8 cellular contexts compared by ENCODE assay signal in genomic region chr17:28718990-28719433, GRCh38. TPM values are rescaled to one million over a fixed set of nuclear protein-coding genes. Genes with fewer than 3 reads are reported as not detected.
DNase-seq lines count a peak whose midpoint lies in the region; ATAC-seq and TF ChIP-seq lines count a peak whose summit lies in the region.

No MANE protein-coding gene starts in this region.

- H3F3A ChIP-seq in MM.1S (ENCODE audit: insufficient read depth, low read length), result peaks cover 43% of the 10 kb centered on the region

- H2AFZ ChIP-seq in DND-41 (ENCODE audit: low read depth, low read length) (peak overlapping the region; percentile 72), MM.1S (ENCODE audit: low read length) (peak overlapping the region; percentile 67)

- H3K9ac ChIP-seq in DND-41 (ENCODE audit: low read depth, low read length) (peak overlapping the region; percentile 95), MM.1S (ENCODE audit: low read length) (peak overlapping the region; percentile 99)

- ATAC-seq in DND-41 (ENCODE audit: insufficient read depth, low read depth) (no peak), left colon (no peak)

- H3K4me3 Mint-ChIP-seq in endothelial cell (ENCODE audit: unreplicated experiment), result peak overlapping the region; percentile 98

- H3K9me2 ChIP-seq in MM.1S (replicated peaks; ENCODE audit: insufficient read depth, low read length), result no peaks in the 10 kb centered on the region

- H3K4me2 ChIP-seq in DND-41 (ENCODE audit: insufficient read depth, low read length), result peak overlapping the region; percentile 71
- H3K4me2 ChIP-seq in MM.1S (ENCODE audit: low read depth, low read length), result peak overlapping the region; percentile 69

- H4K20me1 ChIP-seq in DND-41 (ENCODE audit: insufficient read depth, low read length), result peaks cover 38% of the 10 kb centered on the region
- H4K20me1 ChIP-seq in MM.1S (ENCODE audit: insufficient read depth, low read length), result 0 out of 2 replicates have a peak, but pooled peaks cover 10% of the 10 kb centered on the region

- peaks cover 35% of the 10 kb centered on the region for H3K4me1 Mint-ChIP-seq in endothelial cell (ENCODE audit: unreplicated experiment)

- intact Hi-C loops in ovary (cut with DNase I) (loop anchor here in 1 of 4 donors (5.0 kb wide), 1 partner anchor 57 kb away; the partner anchor contains the start of genes SDF2 and SUPT6H), left colon (cut with DNase I, micrococcal nuclease) (no loop called here)

- peak overlapping the region; percentile 91 for H3K27ac Mint-ChIP-seq in endothelial cell (ENCODE audit: unreplicated experiment)

- TF ChIP-seq CTCF in DND-41 (IDR thresholded peaks at IDR 0.05; ENCODE audit: borderline replicate concordance, extremely low read depth, low read length, poor library complexity, severe bottlenecking) (no peak), MM.1S (IDR thresholded peaks at IDR 0.05; ENCODE audit: low read length) (no peak), endothelial cell (IDR thresholded peaks at IDR 0.05; ENCODE audit: unreplicated experiment) (no peak), ovary (IDR thresholded peaks at IDR 0.05) (no peak)

- peaks cover 24% of the 10 kb centered on the region for H3K27me3 Mint-ChIP-seq in endothelial cell (ENCODE audit: unreplicated experiment)

- H3K9me3 Mint-ChIP-seq in endothelial cell (ENCODE audit: unreplicated experiment), result no peaks in the 10 kb centered on the region

- DNase-seq in DND-41 (no peak), MM.1S (no peak), endothelial cell (ENCODE audit: low spot score) (peak; percentile 20), ovary (peak in 1 of 5 donors; percentile 64), left colon (no peak), NCI-H1092 treated with DMSO at 0.1 percent for 48 hours (lab: John Stamatoyannopoulos, UW) (no peak)
- DNase-seq in activated effector memory CD4-positive, alpha-beta T cell treated with Interleukin-2 at 50 U/mL for 16 hours, result no peak
- no peak for DNase-seq in activated CD4-positive, alpha-beta T cell treated with anti-CD3 and anti-CD28 coated beads, Interleukin-2, amount 50 U/mL, for 48 hours

- H3K79me2 ChIP-seq in DND-41 (ENCODE audit: insufficient read depth, low read length), result peaks cover 45% of the 10 kb centered on the region
- peaks cover 39% of the 10 kb centered on the region for H3K79me2 ChIP-seq in MM.1S (ENCODE audit: low read length)

- H3K27me3 ChIP-seq in DND-41 (ENCODE audit: insufficient read depth, low read length, poor library complexity) (no peaks in the 10 kb centered on the region), MM.1S (replicated peaks; ENCODE audit: insufficient read depth, low read length) (peaks cover 46% of the 10 kb centered on the region), ovary (no peaks in the 10 kb centered on the region)

- no peaks in the 10 kb centered on the region for H3K9me3 ChIP-seq in DND-41 (ENCODE audit: insufficient read depth, low read length, severe bottlenecking)
- no peaks in the 10 kb centered on the region for H3K9me3 ChIP-seq in MM.1S (replicated peaks; ENCODE audit: insufficient read depth, low read length)
- no peaks in the 10 kb centered on the region for H3K9me3 ChIP-seq in ovary

- H3K36me3 ChIP-seq in DND-41 (ENCODE audit: insufficient read depth, low read length), result peaks cover 41% of the 10 kb centered on the region
- H3K36me3 ChIP-seq in MM.1S (replicated peaks; ENCODE audit: insufficient read depth, low read length), result peaks cover 11% of the 10 kb centered on the region; the same call in 1 of the 2 replicates
- H3K36me3 ChIP-seq in ovary, result no peaks in the 10 kb centered on the region

- 21 to 30% (median 22%) methylated on average over 19 of the region's 19 CpGs for WGBS in ovary, 3 donors

- peaks cover 39% of the 10 kb centered on the region for H3K36me3 Mint-ChIP-seq in endothelial cell (ENCODE audit: low read depth, unreplicated experiment)

- H3K27ac ChIP-seq in DND-41 (ENCODE audit: low read length) (peak overlapping the region; percentile 96), MM.1S (ENCODE audit: low read length) (peak overlapping the region; percentile 73; the same call in 1 of the 2 replicates), ovary (peak overlapping the region; percentile 68 to 97)

- H3K4me1 ChIP-seq in DND-41 (ENCODE audit: insufficient read depth, low read length), result peaks cover 40% of the 10 kb centered on the region
- no peaks in the 10 kb centered on the region; the same call in 1 of the 2 replicates for H3K4me1 ChIP-seq in MM.1S (ENCODE audit: low read length)
- H3K4me1 ChIP-seq in ovary (ENCODE audit: insufficient read depth), result peaks cover 15% of the 10 kb centered on the region

- TF ChIP-seq EP300 in ovary (IDR thresholded peaks at IDR 0.05), result no peak

- peak overlapping the region; percentile 33 to 91; a peak in 3 of 4 replicates for H3K4me3 ChIP-seq in DND-41 (ENCODE audit: low read depth in 1 of 2, low read length in 2 of 2)
- H3K4me3 ChIP-seq in MM.1S (ENCODE audit: low read length), result peak overlapping the region; percentile 92
- H3K4me3 ChIP-seq in ovary, result peak overlapping the region; percentile 71

- no peak for TF ChIP-seq POLR2A in ovary (IDR thresholded peaks at IDR 0.05)

RNA-seq across cellular contexts. Expression of gene RPL23A, which starts 0.8 kb away (rescaled TPM):
- total RNA-seq in endothelial cell (ENCODE audit: unreplicated experiment), result 1,525 TPM
- 1,000 to 10,000 TPM; 1,369 to 3,979 (median 2,659) TPM for total RNA-seq in ovary
- 1,000 to 10,000 TPM; 2,997 to 3,153 TPM for polyA plus RNA-seq in ovary
- 1,000 to 10,000 TPM; 1,131 to 1,234 TPM for total RNA-seq in left colon

RNA-seq across cellular contexts. Expression of gene RAB34, which starts 1.3 kb away (rescaled TPM):
- total RNA-seq in endothelial cell (ENCODE audit: unreplicated experiment) (72.0 TPM), ovary (100 to 1,000 TPM; 149 to 222 (median 169) TPM), left colon (10 to 100 TPM in 1 of 2 donors, 1 to 10 TPM in 1; 6.9 to 17.4 TPM)
- polyA plus RNA-seq in ovary, result 100 to 1,000 TPM; 196 to 208 TPM

RNA-seq across cellular contexts. Expression of gene TLCD1, which starts 7.0 kb away (rescaled TPM):
- total RNA-seq in endothelial cell (ENCODE audit: unreplicated experiment) (2.4 TPM), ovary (1 to 10 TPM in 6 of 7 donors, not detected in 1; 1.3 to 7.0 (median 1.6) TPM), left colon (10 to 100 TPM in 1 of 2 donors, 1 to 10 TPM in 1; 7.1 to 12.8 TPM)
- polyA plus RNA-seq in ovary, result 1 to 10 TPM in 1 of 2 donors, under 1 TPM in 1; 0.75 to 5.1 TPM

RNA-seq across cellular contexts. Expression of gene PROCA1, which starts 7.3 kb away (rescaled TPM):
- 12.0 TPM for total RNA-seq in endothelial cell (ENCODE audit: unreplicated experiment)
- 1 to 10 TPM; 4.0 to 6.7 (median 5.0) TPM for total RNA-seq in ovary
- polyA plus RNA-seq in ovary, result 1 to 10 TPM; 2.7 to 6.5 TPM
- total RNA-seq in left colon, result 1 to 10 TPM; 1.4 to 1.8 TPM

RNA-seq across cellular contexts. Expression of gene NEK8, which starts 9.6 kb away (rescaled TPM):
- total RNA-seq in endothelial cell (ENCODE audit: unreplicated experiment) (6.7 TPM), ovary (1 to 10 TPM; 2.3 to 8.3 (median 3.4) TPM), left colon (1 to 10 TPM; 5.6 to 5.7 TPM)
- 1 to 10 TPM; 1.9 to 2.2 TPM for polyA plus RNA-seq in ovary
